ENCODE assay signal across 8 cellular contexts in genomic region chr17:2302740-2303277, GRCh38. TPM values are rescaled to one million over a fixed set of nuclear protein-coding genes. Genes with fewer than 3 reads are reported as not detected.
DNase-seq lines count a peak whose midpoint lies in the region; ATAC-seq and TF ChIP-seq lines count a peak whose summit lies in the region.

No MANE protein-coding gene starts in this region.

- H3K9me2 ChIP-seq in SK-N-SH, result no peaks in the 10 kb centered on the region

- TF ChIP-seq RAD21 in SK-N-SH (IDR thresholded peaks at IDR 0.05; ENCODE audit: low read length), result no peak

- H3K9me3 ChIP-seq in SK-N-SH (no peaks in the 10 kb centered on the region), sigmoid colon (no peaks in the 10 kb centered on the region)

- H3K4me3 ChIP-seq in SK-N-SH (ENCODE audit: low read depth in 2 of 2, low read length in 1 of 2) (peak overlapping the region; percentile 72 to 80), fibroblast of pulmonary artery (replicated peaks; ENCODE audit: low read depth, low read length) (peak overlapping the region; percentile 93), sigmoid colon (peak overlapping the region; percentile 87 to 93 (median 90))

- peaks cover 5 to 6% of the 10 kb centered on the region in 2 experiments; a peak in 2 of 4 replicates for H3K4me1 ChIP-seq in SK-N-SH (ENCODE audit: control insufficient read depth in 1 of 2, insufficient read depth in 2 of 2, low read depth in 1 of 2, low read length in 1 of 2)
- peaks cover 0 to 24% (median 19%) of the 10 kb centered on the region in 4 donors for H3K4me1 ChIP-seq in sigmoid colon

- H3F3A ChIP-seq in SK-N-SH (replicated peaks; ENCODE audit: insufficient read depth), result peaks cover 3% of the 10 kb centered on the region

- no peak for TF ChIP-seq POLR2A in sigmoid colon (IDR thresholded peaks at IDR 0.05)

- H3K9ac ChIP-seq in SK-N-SH, result peak overlapping the region; percentile 92

- H3K4me2 ChIP-seq in SK-N-SH, result peak overlapping the region; percentile 83

- peak overlapping the region; percentile 73 for H2AFZ ChIP-seq in SK-N-SH (ENCODE audit: low read depth)

- no peak for TF ChIP-seq CTCF in C4-2B (conservative IDR thresholded peaks at IDR 0.05)
- no peak for TF ChIP-seq CTCF in SK-N-SH (IDR thresholded peaks at IDR 0.05)
- no peak for TF ChIP-seq CTCF in fibroblast of pulmonary artery (IDR thresholded peaks at IDR 0.05; ENCODE audit: low read length, missing control alignments)
- no peak for TF ChIP-seq CTCF in sigmoid colon (IDR thresholded peaks at IDR 0.05)

- peaks cover 93% of the 10 kb centered on the region for H3K79me2 ChIP-seq in SK-N-SH (ENCODE audit: insufficient read depth)

- POLR2A ChIA-PET in SK-N-SH (lab: Yijun Ruan, JAX), result interaction anchor here (1.5 to 2.6 kb wide), 2 partner anchors 18 to 34 kb away, joined by 3 to 16 read pairs; partner anchors contain the start of genes SGSM2 and TSR1

- H4K20me1 ChIP-seq in SK-N-SH (ENCODE audit: insufficient read depth), result peaks cover 30% of the 10 kb centered on the region

- peak; percentile 18 for ATAC-seq in GM21717 (IDR thresholded peaks at IDR 0.05; ENCODE audit: unreplicated experiment)

- TF ChIP-seq EP300 in SK-N-SH (IDR thresholded peaks at IDR 0.05; ENCODE audit: borderline replicate concordance in 1 of 2, low read depth in 1 of 2, low read length in 1 of 2) (no peak), sigmoid colon (IDR thresholded peaks at IDR 0.05) (no peak)

- H3K36me3 ChIP-seq in SK-N-SH (replicated peaks in 1 of 2; ENCODE audit: control insufficient read depth in 1 of 2, insufficient read depth in 2 of 2, low read length in 1 of 2) (peaks cover 19 to 23% of the 10 kb centered on the region in 2 experiments), sigmoid colon (peaks cover 6 to 30% (median 8%) of the 10 kb centered on the region in 4 donors)

- intact Hi-C loops in sigmoid colon (cut with DNase I), result loop anchor here (2.0 kb wide), 1 partner anchor 34 kb away; the partner anchor contains the start of genes SGSM2 and TSR1

- WGBS in SK-N-SH (ENCODE audit: low lambda C conversion rate), result 2% methylated on average over 20 of the region's 20 CpGs
- 1 to 2% methylated on average over 20 of the region's 20 CpGs for WGBS in sigmoid colon, 2 donors

- DNase-seq in SK-N-SH (peak; percentile 29), fibroblast of pulmonary artery (ENCODE audit: low read depth) (no peak), sigmoid colon (no peak), DMS153 (lab: John Stamatoyannopoulos, UW) (no peak), Kasumi-1 (lab: John Stamatoyannopoulos, UW) (no peak), RKO (ENCODE audit: low spot score) (no peak)

- CTCF ChIA-PET in SK-N-SH (lab: Yijun Ruan, JAX), result interaction anchor here (1.4 to 2.9 kb wide), 4 partner anchors 19 to 58 kb away, joined by 4 to 10 read pairs (median 6); no protein-coding TSS in a partner anchor

- H3K27me3 ChIP-seq in SK-N-SH (ENCODE audit: insufficient read depth), result no peaks in the 10 kb centered on the region
- no peaks in the 10 kb centered on the region for H3K27me3 ChIP-seq in sigmoid colon

- H3K27ac ChIP-seq in C4-2B (peak overlapping the region; percentile 84), SK-N-SH (ENCODE audit: low read depth in 2 of 2, low read length in 1 of 2) (peak overlapping the region; percentile 82 to 95), sigmoid colon (peak overlapping the region; percentile 86 to 95 (median 94))

TF ChIP-seq in SK-N-SH, 30 proteins besides CTCF, POLR2A, EP300 and RAD21:
- TF ChIP-seq USF1 (IDR thresholded peaks at IDR 0.05; ENCODE audit: borderline replicate concordance, low read depth), result no peak
- TF ChIP-seq JUND (IDR thresholded peaks at IDR 0.05), result no peak
- no peak for TF ChIP-seq MEF2A (IDR thresholded peaks at IDR 0.05; ENCODE audit: borderline replicate concordance, low read depth)
- TF ChIP-seq PBX3 (IDR thresholded peaks at IDR 0.05), result no peak
- TF ChIP-seq ELF1 (IDR thresholded peaks at IDR 0.05), result no peak
- no peak for TF ChIP-seq FOXJ3 (CRISPR knock-in tag; IDR thresholded peaks at IDR 0.05)

RNA-seq across cellular contexts. Expression of gene SMG6, which starts 0.8 kb away (rescaled TPM):
- polyA plus RNA-seq in SK-N-SH (2012; rRNA removed) (9.5 and 15.7 TPM in 2 replicates), sigmoid colon (10 to 100 TPM; 11.1 to 23.9 (median 20.4) TPM)
- 9.0 and 10.4 TPM in 2 replicates for polyA plus RNA-seq in SK-N-SH (2012; cell fraction: cytosol; rRNA removed)
- polyA plus RNA-seq in SK-N-SH (2012; cell fraction: nucleus; rRNA removed), result 38.2 and 48.1 TPM in 2 replicates
- 10 to 100 TPM; 21.4 to 38.8 (median 25.7) TPM for total RNA-seq in sigmoid colon

RNA-seq across cellular contexts. Expression of gene SRR, which starts 0.9 kb away (rescaled TPM):
- polyA plus RNA-seq in SK-N-SH (2012; rRNA removed) (18.5 and 20.2 TPM in 2 replicates), sigmoid colon (1 to 10 TPM; 2.4 to 8.7 (median 5.3) TPM)
- polyA plus RNA-seq in SK-N-SH (2012; cell fraction: cytosol; rRNA removed), result 20.2 and 21.7 TPM in 2 replicates
- 4.6 and 10.0 TPM in 2 replicates for polyA plus RNA-seq in SK-N-SH (2012; cell fraction: nucleus; rRNA removed)
- 10 to 100 TPM in 3 of 4 donors, 1 to 10 TPM in 1; 10.0 to 27.8 (median 13.9) TPM for total RNA-seq in sigmoid colon

RNA-seq across cellular contexts. Expression of gene TSR1, which starts 33.4 kb away (rescaled TPM):
- polyA plus RNA-seq in SK-N-SH (2012; rRNA removed), result 26.7 and 29.0 TPM in 2 replicates
- 26.0 and 27.0 TPM in 2 replicates for polyA plus RNA-seq in SK-N-SH (2012; cell fraction: cytosol; rRNA removed)
- polyA plus RNA-seq in SK-N-SH (2012; cell fraction: nucleus; rRNA removed), result 38.2 and 50.3 TPM in 2 replicates
- total RNA-seq in sigmoid colon, result 10 to 100 TPM; 21.9 to 56.3 (median 38.0) TPM
- polyA plus RNA-seq in sigmoid colon, result 10 to 100 TPM in 1 of 3 donors, 1 to 10 TPM in 2; 6.7 to 16.6 (median 9.0) TPM

RNA-seq across cellular contexts. Expression of gene SGSM2, which starts 34.5 kb away (rescaled TPM):
- polyA plus RNA-seq in SK-N-SH (2012; rRNA removed) (85.9 and 98.6 TPM in 2 replicates), sigmoid colon (10 to 100 TPM in 2 of 3 donors, 1 to 10 TPM in 1; 6.2 to 43.9 (median 12.0) TPM)
- polyA plus RNA-seq in SK-N-SH (2012; cell fraction: cytosol; rRNA removed), result 18.0 and 30.4 TPM in 2 replicates
- 605 and 826 TPM in 2 replicates for polyA plus RNA-seq in SK-N-SH (2012; cell fraction: nucleus; rRNA removed)
- total RNA-seq in sigmoid colon, result 10 to 100 TPM; 25.5 to 79.8 (median 54.9) TPM
